Comparison of ENCODE assay signal across 1 cellular context in the genomic region with DNA sequence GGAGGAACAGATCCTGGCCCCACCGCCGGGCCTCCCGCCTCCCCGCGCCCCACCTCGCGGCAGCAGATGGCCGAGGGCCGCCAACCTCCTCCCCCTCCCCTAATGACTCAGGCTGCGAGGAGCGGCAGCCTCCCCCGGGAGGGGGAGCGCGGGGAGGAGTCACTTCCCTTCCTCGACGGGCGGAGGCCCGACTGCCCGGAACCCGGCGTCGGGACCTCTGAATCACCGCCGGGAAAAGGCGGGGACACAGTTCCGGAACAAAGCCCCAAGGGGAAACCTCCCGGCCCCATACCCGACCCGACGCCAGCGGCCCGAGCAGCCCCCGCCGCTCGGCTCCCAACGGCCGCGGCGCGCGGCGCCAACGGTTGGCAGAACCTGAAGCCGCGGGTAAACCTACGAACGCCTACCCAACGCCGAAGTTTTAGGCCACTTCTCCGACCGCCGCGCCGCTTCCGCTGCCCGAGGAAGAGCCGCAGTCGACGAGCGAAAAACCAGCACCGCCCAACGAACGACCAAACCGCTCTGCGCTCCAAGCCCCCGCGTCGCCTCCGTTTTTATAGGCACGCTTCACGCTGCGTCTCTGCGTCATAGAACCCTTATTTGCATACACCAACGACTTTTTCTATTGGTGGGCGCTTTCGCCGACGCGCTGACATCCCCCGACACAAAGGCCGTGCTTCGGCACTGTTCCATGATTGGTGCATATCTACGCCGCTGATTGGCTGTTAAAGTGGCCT.
TF ChIP-seq lines count a peak whose summit lies in the region.

No MANE protein-coding gene starts in this region.

TF ChIP-seq in HepG2, 621 proteins besides CTCF, POLR2A, EP300 and RAD21 (continued from another document and continues in another):
- TF ChIP-seq KLF12 (CRISPR knock-in tag; IDR thresholded peaks at IDR 0.05; ENCODE audit: borderline replicate concordance) (peak; percentile 63; the same call in 1 of the 2 replicates), ZIK1 (CRISPR knock-in tag; IDR thresholded peaks at IDR 0.05; ENCODE audit: borderline replicate concordance, low read depth) (peak; percentile 92; the same call in 1 of the 2 replicates), ZNF790 (CRISPR knock-in tag; IDR thresholded peaks at IDR 0.05; ENCODE audit: borderline replicate concordance) (peak; percentile 98), NFE2 (CRISPR knock-in tag; IDR thresholded peaks at IDR 0.05) (no peak), HOXA7 (CRISPR knock-in tag; IDR thresholded peaks at IDR 0.05) (0 out of 2 replicates have a peak, but pooled peaks have one; percentile 53), ZNF609 (CRISPR knock-in tag; IDR thresholded peaks at IDR 0.05; ENCODE audit: borderline replicate concordance) (no peak), ZNF205 (CRISPR knock-in tag; IDR thresholded peaks at IDR 0.05) (peak; percentile 79; the same call in 1 of the 2 replicates), ZNF564 (CRISPR knock-in tag; IDR thresholded peaks at IDR 0.05) (0 out of 2 replicates have a peak, but pooled peaks have one; percentile 79), MYNN (CRISPR knock-in tag; IDR thresholded peaks at IDR 0.05; ENCODE audit: low read depth) (0 out of 2 replicates have a peak, but pooled peaks have one; percentile 81), MYC (CRISPR knock-in tag; IDR thresholded peaks at IDR 0.05; ENCODE audit: borderline replicate concordance) (peak; percentile 84; the same call in 1 of the 2 replicates), ZBTB38 (CRISPR knock-in tag; IDR thresholded peaks at IDR 0.05) (peak; percentile 92), ZNF20 (CRISPR knock-in tag; IDR thresholded peaks at IDR 0.05) (no peak), ZMYM3 (CRISPR knock-in tag; IDR thresholded peaks at IDR 0.05) (0 out of 2 replicates have a peak, but pooled peaks have one; percentile 37), MXD3 (CRISPR knock-in tag; IDR thresholded peaks at IDR 0.05) (peak; percentile 92), ZSCAN20 (CRISPR knock-in tag; IDR thresholded peaks at IDR 0.05; ENCODE audit: borderline replicate concordance) (peak; percentile 87), SP5 (CRISPR knock-in tag; IDR thresholded peaks at IDR 0.05; ENCODE audit: borderline replicate concordance, low read depth) (peak; percentile 12; the same call in 1 of the 2 replicates), ZBTB7B (CRISPR knock-in tag; IDR thresholded peaks at IDR 0.05) (peak; percentile 68), ZNF556 (CRISPR knock-in tag; IDR thresholded peaks at IDR 0.05; ENCODE audit: borderline replicate concordance) (peak; percentile 9; the same call in 1 of the 2 replicates), FOXJ3 (CRISPR knock-in tag; IDR thresholded peaks at IDR 0.05; ENCODE audit: borderline replicate concordance) (peak; percentile 67; the same call in 1 of the 2 replicates), HNRNPK (IDR thresholded peaks at IDR 0.05; ENCODE audit: low read depth, low read length, poor library complexity, severe bottlenecking) (peak; percentile 87), EHMT2 (IDR thresholded peaks at IDR 0.05; ENCODE audit: borderline replicate concordance, low read depth, low read length) (no peak), MZF1 (CRISPR knock-in tag; IDR thresholded peaks at IDR 0.05; ENCODE audit: borderline replicate concordance) (peak; percentile 89; the same call in 1 of the 2 replicates), ONECUT2 (CRISPR knock-in tag; IDR thresholded peaks at IDR 0.05) (peak; percentile 55; the same call in 1 of the 2 replicates), SIX1 (CRISPR knock-in tag; IDR thresholded peaks at IDR 0.05; ENCODE audit: borderline replicate concordance) (no peak; the same call in 1 of the 2 replicates), PCBP2 (optimal IDR thresholded peaks at IDR 0.05; ENCODE audit: low read depth, low read length, poor library complexity, severe bottlenecking) (no peak), SAFB2 (CRISPR knock-in tag; IDR thresholded peaks at IDR 0.05; ENCODE audit: borderline replicate concordance, low read depth) (no peak)
- TF ChIP-seq, protein P1, sequence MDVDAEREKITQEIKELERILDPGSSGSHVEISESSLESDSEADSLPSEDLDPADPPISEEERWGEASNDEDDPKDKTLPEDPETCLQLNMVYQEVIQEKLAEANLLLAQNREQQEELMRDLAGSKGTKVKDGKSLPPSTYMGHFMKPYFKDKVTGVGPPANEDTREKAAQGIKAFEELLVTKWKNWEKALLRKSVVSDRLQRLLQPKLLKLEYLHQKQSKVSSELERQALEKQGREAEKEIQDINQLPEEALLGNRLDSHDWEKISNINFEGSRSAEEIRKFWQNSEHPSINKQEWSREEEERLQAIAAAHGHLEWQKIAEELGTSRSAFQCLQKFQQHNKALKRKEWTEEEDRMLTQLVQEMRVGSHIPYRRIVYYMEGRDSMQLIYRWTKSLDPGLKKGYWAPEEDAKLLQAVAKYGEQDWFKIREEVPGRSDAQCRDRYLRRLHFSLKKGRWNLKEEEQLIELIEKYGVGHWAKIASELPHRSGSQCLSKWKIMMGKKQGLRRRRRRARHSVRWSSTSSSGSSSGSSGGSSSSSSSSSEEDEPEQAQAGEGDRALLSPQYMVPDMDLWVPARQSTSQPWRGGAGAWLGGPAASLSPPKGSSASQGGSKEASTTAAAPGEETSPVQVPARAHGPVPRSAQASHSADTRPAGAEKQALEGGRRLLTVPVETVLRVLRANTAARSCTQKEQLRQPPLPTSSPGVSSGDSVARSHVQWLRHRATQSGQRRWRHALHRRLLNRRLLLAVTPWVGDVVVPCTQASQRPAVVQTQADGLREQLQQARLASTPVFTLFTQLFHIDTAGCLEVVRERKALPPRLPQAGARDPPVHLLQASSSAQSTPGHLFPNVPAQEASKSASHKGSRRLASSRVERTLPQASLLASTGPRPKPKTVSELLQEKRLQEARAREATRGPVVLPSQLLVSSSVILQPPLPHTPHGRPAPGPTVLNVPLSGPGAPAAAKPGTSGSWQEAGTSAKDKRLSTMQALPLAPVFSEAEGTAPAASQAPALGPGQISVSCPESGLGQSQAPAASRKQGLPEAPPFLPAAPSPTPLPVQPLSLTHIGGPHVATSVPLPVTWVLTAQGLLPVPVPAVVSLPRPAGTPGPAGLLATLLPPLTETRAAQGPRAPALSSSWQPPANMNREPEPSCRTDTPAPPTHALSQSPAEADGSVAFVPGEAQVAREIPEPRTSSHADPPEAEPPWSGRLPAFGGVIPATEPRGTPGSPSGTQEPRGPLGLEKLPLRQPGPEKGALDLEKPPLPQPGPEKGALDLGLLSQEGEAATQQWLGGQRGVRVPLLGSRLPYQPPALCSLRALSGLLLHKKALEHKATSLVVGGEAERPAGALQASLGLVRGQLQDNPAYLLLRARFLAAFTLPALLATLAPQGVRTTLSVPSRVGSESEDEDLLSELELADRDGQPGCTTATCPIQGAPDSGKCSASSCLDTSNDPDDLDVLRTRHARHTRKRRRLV (CRISPR knock-in tag; IDR thresholded peaks at IDR 0.05): peak; percentile 78
- TF ChIP-seq, protein P2, sequence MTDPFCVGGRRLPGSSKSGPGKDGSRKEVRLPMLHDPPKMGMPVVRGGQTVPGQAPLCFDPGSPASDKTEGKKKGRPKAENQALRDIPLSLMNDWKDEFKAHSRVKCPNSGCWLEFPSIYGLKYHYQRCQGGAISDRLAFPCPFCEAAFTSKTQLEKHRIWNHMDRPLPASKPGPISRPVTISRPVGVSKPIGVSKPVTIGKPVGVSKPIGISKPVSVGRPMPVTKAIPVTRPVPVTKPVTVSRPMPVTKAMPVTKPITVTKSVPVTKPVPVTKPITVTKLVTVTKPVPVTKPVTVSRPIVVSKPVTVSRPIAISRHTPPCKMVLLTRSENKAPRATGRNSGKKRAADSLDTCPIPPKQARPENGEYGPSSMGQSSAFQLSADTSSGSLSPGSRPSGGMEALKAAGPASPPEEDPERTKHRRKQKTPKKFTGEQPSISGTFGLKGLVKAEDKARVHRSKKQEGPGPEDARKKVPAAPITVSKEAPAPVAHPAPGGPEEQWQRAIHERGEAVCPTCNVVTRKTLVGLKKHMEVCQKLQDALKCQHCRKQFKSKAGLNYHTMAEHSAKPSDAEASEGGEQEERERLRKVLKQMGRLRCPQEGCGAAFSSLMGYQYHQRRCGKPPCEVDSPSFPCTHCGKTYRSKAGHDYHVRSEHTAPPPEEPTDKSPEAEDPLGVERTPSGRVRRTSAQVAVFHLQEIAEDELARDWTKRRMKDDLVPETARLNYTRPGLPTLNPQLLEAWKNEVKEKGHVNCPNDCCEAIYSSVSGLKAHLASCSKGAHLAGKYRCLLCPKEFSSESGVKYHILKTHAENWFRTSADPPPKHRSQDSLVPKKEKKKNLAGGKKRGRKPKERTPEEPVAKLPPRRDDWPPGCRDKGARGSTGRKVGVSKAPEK (CRISPR knock-in tag; IDR thresholded peaks at IDR 0.05; ENCODE audit: borderline replicate concordance): no peak
- TF ChIP-seq, protein P3, sequence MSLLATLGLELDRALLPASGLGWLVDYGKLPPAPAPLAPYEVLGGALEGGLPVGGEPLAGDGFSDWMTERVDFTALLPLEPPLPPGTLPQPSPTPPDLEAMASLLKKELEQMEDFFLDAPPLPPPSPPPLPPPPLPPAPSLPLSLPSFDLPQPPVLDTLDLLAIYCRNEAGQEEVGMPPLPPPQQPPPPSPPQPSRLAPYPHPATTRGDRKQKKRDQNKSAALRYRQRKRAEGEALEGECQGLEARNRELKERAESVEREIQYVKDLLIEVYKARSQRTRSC (CRISPR knock-in tag; IDR thresholded peaks at IDR 0.05; ENCODE audit: low read depth): 0 out of 2 replicates have a peak, but pooled peaks have one; percentile 72
- TF ChIP-seq, protein P4, sequence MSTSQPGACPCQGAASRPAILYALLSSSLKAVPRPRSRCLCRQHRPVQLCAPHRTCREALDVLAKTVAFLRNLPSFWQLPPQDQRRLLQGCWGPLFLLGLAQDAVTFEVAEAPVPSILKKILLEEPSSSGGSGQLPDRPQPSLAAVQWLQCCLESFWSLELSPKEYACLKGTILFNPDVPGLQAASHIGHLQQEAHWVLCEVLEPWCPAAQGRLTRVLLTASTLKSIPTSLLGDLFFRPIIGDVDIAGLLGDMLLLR (CRISPR knock-in tag; IDR thresholded peaks at IDR 0.05): peak; percentile 94
- TF ChIP-seq, protein P5, sequence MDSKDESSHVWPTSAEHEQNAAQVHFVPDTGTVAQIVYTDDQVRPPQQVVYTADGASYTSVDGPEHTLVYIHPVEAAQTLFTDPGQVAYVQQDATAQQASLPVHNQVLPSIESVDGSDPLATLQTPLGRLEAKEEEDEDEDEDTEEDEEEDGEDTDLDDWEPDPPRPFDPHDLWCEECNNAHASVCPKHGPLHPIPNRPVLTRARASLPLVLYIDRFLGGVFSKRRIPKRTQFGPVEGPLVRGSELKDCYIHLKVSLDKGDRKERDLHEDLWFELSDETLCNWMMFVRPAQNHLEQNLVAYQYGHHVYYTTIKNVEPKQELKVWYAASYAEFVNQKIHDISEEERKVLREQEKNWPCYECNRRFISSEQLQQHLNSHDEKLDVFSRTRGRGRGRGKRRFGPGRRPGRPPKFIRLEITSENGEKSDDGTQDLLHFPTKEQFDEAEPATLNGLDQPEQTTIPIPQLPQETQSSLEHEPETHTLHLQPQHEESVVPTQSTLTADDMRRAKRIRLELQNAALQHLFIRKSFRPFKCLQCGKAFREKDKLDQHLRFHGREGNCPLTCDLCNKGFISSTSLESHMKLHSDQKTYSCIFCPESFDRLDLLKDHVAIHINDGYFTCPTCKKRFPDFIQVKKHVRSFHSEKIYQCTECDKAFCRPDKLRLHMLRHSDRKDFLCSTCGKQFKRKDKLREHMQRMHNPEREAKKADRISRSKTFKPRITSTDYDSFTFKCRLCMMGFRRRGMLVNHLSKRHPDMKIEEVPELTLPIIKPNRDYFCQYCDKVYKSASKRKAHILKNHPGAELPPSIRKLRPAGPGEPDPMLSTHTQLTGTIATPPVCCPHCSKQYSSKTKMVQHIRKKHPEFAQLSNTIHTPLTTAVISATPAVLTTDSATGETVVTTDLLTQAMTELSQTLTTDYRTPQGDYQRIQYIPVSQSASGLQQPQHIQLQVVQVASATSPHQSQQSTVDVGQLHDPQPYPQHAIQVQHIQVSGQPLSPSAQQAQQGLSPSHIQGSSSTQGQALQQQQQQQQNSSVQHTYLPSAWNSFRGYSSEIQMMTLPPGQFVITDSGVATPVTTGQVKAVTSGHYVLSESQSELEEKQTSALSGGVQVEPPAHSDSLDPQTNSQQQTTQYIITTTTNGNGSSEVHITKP (CRISPR knock-in tag; IDR thresholded peaks at IDR 0.05; ENCODE audit: low read depth): 0 out of 2 replicates have a peak, but pooled peaks have one; percentile 34
- TF ChIP-seq, protein P6, sequence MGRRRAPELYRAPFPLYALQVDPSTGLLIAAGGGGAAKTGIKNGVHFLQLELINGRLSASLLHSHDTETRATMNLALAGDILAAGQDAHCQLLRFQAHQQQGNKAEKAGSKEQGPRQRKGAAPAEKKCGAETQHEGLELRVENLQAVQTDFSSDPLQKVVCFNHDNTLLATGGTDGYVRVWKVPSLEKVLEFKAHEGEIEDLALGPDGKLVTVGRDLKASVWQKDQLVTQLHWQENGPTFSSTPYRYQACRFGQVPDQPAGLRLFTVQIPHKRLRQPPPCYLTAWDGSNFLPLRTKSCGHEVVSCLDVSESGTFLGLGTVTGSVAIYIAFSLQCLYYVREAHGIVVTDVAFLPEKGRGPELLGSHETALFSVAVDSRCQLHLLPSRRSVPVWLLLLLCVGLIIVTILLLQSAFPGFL (CRISPR knock-in tag; IDR thresholded peaks at IDR 0.05): peak; percentile 65; the same call in 1 of the 2 replicates
